In the genomic region with DNA sequence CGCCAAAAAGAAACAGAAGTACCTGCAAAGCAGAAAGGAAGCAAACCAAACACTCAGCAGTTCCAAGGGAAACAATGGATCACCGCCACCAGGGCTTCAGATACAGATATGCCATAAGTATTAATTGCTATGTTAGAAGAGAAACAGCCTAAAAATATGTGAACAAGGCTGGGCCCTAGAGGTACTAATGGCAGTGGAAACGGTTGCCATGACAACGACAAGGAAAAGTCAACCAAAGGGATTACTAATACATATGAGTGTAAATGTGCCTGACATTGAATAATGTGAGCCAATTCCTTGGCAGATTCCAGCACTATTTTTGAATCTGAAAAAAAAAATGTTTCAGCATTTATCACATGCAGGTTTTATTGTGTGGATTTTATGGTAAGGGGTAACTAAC, we compare ENCODE assay signal across 16 cellular contexts.
DNase-seq lines count a peak whose midpoint lies in the region; TF ChIP-seq lines count a peak whose summit lies in the region.
"Had no signal": no experiment of that assay in that cellular context is flagged by ENCODE, and none has a peak within 500 bp of the region (broad histone marks: within the 10 kb centered on the region; RNA-seq: fewer than 3 reads in every experiment).

No MANE protein-coding gene starts in this region.

- CTCF ChIA-PET in A673 (lab: Charles Lee): no interaction called here

- TF ChIP-seq CTCF in stomach (IDR thresholded peaks at IDR 0.05): no peak
- no peak for TF ChIP-seq CTCF in A673 (conservative IDR thresholded peaks at IDR 0.05; ENCODE audit: low read depth, low read length)

- no peaks in the 10 kb centered on the region for H3K36me3 ChIP-seq in stomach
- H3K36me3 ChIP-seq in A673 (ENCODE audit: insufficient read depth, low read length, poor library complexity, severe bottlenecking): no peaks in the 10 kb centered on the region
- H3K36me3 ChIP-seq: MG63 had no signal

- H3K27me3 ChIP-seq in stomach (no peaks in the 10 kb centered on the region), A673 (replicated peaks; ENCODE audit: insufficient read depth, low read depth, low read length, poor library complexity) (peaks cover 52% of the 10 kb centered on the region)
- H3K27me3 ChIP-seq: MG63 had no signal

- peak; percentile 38 for DNase-seq in DMS 273 (lab: John Stamatoyannopoulos, UW; ENCODE audit: unreplicated experiment)
- no peak for DNase-seq in DMS 273 treated with DMSO at 0.1 percent for 48 hours (lab: John Stamatoyannopoulos, UW)
- peak; percentile 38 for DNase-seq in M059J (ENCODE audit: low read depth)
- DNase-seq in NCI-H748 treated with DMSO at 0.1 percent for 48 hours (lab: John Stamatoyannopoulos, UW): peak; percentile 43
- peak in 23 of 61 donors; percentile 1 to 79 (median 15) for DNase-seq in caudate nucleus (lab: John Stamatoyannopoulos, UW)
- no peak for DNase-seq in NCI-H510A (lab: John Stamatoyannopoulos, UW)
- DNase-seq in stomach: no peak
- no peak for DNase-seq in A673 (ENCODE audit: low spot score)
- DNase-seq: C1 segment of cervical spinal cord, GDM1, MG63, NCI-H1092 treated with DMSO at 0.1 percent for 48 hours, NCI-H2029, SHP77 treated with DMSO at 0.1 percent for 48 hours, T-helper 2 cell had no signal

- no peaks in the 10 kb centered on the region for H3K4me1 ChIP-seq in stomach
- H3K4me1 ChIP-seq in A673 (ENCODE audit: insufficient read depth, low read length, poor library complexity, severe bottlenecking): no peaks in the 10 kb centered on the region

- POLR2A ChIA-PET in A673 (lab: Charles Lee; ENCODE audit: low non-redundant PET): no interaction called here

- WGBS in stomach, 5 donors: 61 to 80% (median 71%) methylated on average over 4 of the region's 4 CpGs

- intact Hi-C loops in stomach (cut with DNase I; ENCODE audit: low total_unique reads) (no loop called here), A673 (cut with micrococcal nuclease; ENCODE audit: unreplicated experiment) (no loop called here)

- H3K27ac ChIP-seq in caudate nucleus (ENCODE audit: low read depth, low read length): peak overlapping the region; percentile 58
- no peak overlapping the region for H3K27ac ChIP-seq in stomach
- no peak overlapping the region for H3K27ac ChIP-seq in A673 (ENCODE audit: low read depth, low read length, poor library complexity, severe bottlenecking)
- H3K27ac ChIP-seq: 22Rv1 had no signal

- H3K4me3 ChIP-seq in stomach (no peak overlapping the region), A673 (ENCODE audit: low read depth, low read length, poor library complexity, severe bottlenecking) (no peak overlapping the region)
- H3K4me3 ChIP-seq: MG63 had no signal

- no peak for TF ChIP-seq POLR2A in stomach (IDR thresholded peaks at IDR 0.05)

- H3K9me3 ChIP-seq in stomach (peaks cover 0 to 32% (median 10%) of the 10 kb centered on the region in 4 donors), A673 (ENCODE audit: low read depth, low read length, poor library complexity, severe bottlenecking) (no peaks in the 10 kb centered on the region)
- H3K9me3 ChIP-seq: MG63 had no signal

- TF ChIP-seq EP300 in stomach (IDR thresholded peaks at IDR 0.05): no peak

- BruUV-seq in A673 (replicated peaks; lab: Mats Ljungman, UMichigan): no TSS peak

Comparison
In these comparisons a context has a peak if more than half of its experiments do, and no peak if none do; other contexts are left out.
1. DNase-seq: peak in DMS 273 (single experiment), M059J (single experiment) and NCI-H748 treated with DMSO at 0.1 percent for 48 hours (single experiment); none in DMS 273 treated with DMSO at 0.1 percent for 48 hours (single experiment), NCI-H510A (single experiment), stomach (single experiment) and A673 (single experiment).